ENCODE assay signal across 11 cellular contexts in genomic region chr2:25116956-25117355, GRCh38. TPM values are rescaled to one million over a fixed set of nuclear protein-coding genes. Genes with fewer than 3 reads are reported as not detected.
"Had no signal": no experiment of that assay in that cellular context is flagged by ENCODE, and none has a peak within 500 bp of the region (broad histone marks: within the 10 kb centered on the region; RNA-seq: fewer than 3 reads in every experiment).

No MANE protein-coding gene starts in this region.

- H3K9me3 ChIP-seq: HAP-1 had no signal

- H3K4me1 Mint-ChIP-seq: IgD-negative memory B cell had no signal

- H3K4me1 ChIP-seq: HAP-1 had no signal

- ATAC-seq: HCT116, HepG2 had no signal

- H3K36me3 ChIP-seq: HAP-1 had no signal

- H3K4me3 Mint-ChIP-seq: HFFc6 had no signal

- DNase-seq: GM23248, GOT3, H7, HFFc6 had no signal

- H3K9me3 Mint-ChIP-seq: HFFc6, IgD-negative memory B cell had no signal

- H3K36me3 Mint-ChIP-seq: IgD-negative memory B cell had no signal

- H3K4me3 ChIP-seq: GM23248, HAP-1 had no signal

- H3K27ac ChIP-seq: GM23248, HL-60 had no signal

- H3K27ac Mint-ChIP-seq: HFFc6, IgD-negative memory B cell had no signal

RNA-seq across cellular contexts. Expression of gene POMC, which starts 51.4 kb away (rescaled TPM):
- total RNA-seq: H4, HepG2, HFFc6, HT1080 had no signal
- polyA plus RNA-seq: HepG2 had no signal
